ENCODE assay signal across 27 cellular contexts in genomic region chr10:86862373-86862772, GRCh38.
DNase-seq lines count a peak whose midpoint lies in the region; ATAC-seq and TF ChIP-seq lines count a peak whose summit lies in the region.
"Had no signal": no experiment of that assay in that cellular context is flagged by ENCODE, and none has a peak within 500 bp of the region (broad histone marks: within the 10 kb centered on the region; RNA-seq: fewer than 3 reads in every experiment).

No MANE protein-coding gene starts in this region.

- H3K36me3 ChIP-seq in cardiac muscle cell (no peaks in the 10 kb centered on the region), neural progenitor cell (no peaks in the 10 kb centered on the region), suprapubic skin (no peaks in the 10 kb centered on the region), MG63 (no peaks in the 10 kb centered on the region; the same call in 1 of the 2 replicates)
- H3K36me3 ChIP-seq: tibial nerve had no signal

- TF ChIP-seq EP300 in suprapubic skin (IDR thresholded peaks at IDR 0.05): no peak

- TF ChIP-seq CTCF in cardiac muscle cell (IDR thresholded peaks at IDR 0.05; ENCODE audit: low read depth, low read length): no peak
- no peak for TF ChIP-seq CTCF in glutamatergic neuron (IDR thresholded peaks at IDR 0.05; ENCODE audit: partially characterized antibody, unreplicated experiment)
- TF ChIP-seq CTCF in neural progenitor cell (IDR thresholded peaks at IDR 0.05): no peak
- no peak for TF ChIP-seq CTCF in suprapubic skin (IDR thresholded peaks at IDR 0.05)

- H3F3A ChIP-seq in neural progenitor cell (ENCODE audit: low read depth): peaks cover 30% of the 10 kb centered on the region

- H3K4me1 Mint-ChIP-seq in glutamatergic neuron (ENCODE audit: low read depth, unreplicated experiment) (peaks cover 31% of the 10 kb centered on the region), neural progenitor cell (peaks cover 42% of the 10 kb centered on the region)
- H3K4me1 Mint-ChIP-seq in stimulated activated naive CD8-positive, alpha-beta T cell treated with anti-CD3 and anti-CD28 coated beads, Interleukin-15, amount 100 ng/mL, for 72 hours: no peaks in the 10 kb centered on the region
- H3K4me1 Mint-ChIP-seq: activated naive CD4-positive, alpha-beta T cell treated with anti-CD3 and anti-CD28 coated beads, Interleukin-2, amount 50 U/mL, for 24 hours; B cell; memory B cell had no signal

- no peak overlapping the region for H2AFZ ChIP-seq in neural progenitor cell (replicated peaks)
- H2AFZ ChIP-seq: GM23248 had no signal

- H3K79me2 ChIP-seq in neural progenitor cell (ENCODE audit: low read depth): peaks cover under 1% of the 10 kb centered on the region

- no peak overlapping the region for H3K4me2 ChIP-seq in neural progenitor cell

- H3K27ac Mint-ChIP-seq in glutamatergic neuron (ENCODE audit: unreplicated experiment): peak overlapping the region; percentile 30
- H3K27ac Mint-ChIP-seq in neural progenitor cell: peak overlapping the region; percentile 46
- H3K27ac Mint-ChIP-seq in stimulated activated naive CD8-positive, alpha-beta T cell treated with anti-CD3 and anti-CD28 coated beads, Interleukin-15, amount 100 ng/mL, for 72 hours: no peak overlapping the region
- H3K27ac Mint-ChIP-seq: activated naive CD4-positive, alpha-beta T cell treated with anti-CD3 and anti-CD28 coated beads, Interleukin-2, amount 50 U/mL, for 24 hours; activated T-helper 1 cell treated with anti-CD3 and anti-CD28 coated beads, Interleukin-12 subunit alpha, Interleukin-12 subunit beta, Interleukin-2, Interleukin-4 antibody, amounts not matched to agents 30 ng/mL and 10 ng/mL and 1 ng/mL, durations not matched to agents 14 hours and 24 hours and 36 hours; B cell; memory B cell; stimulated activated memory B cell treated with anti-CD40 and anti-IgM and Interleukin-4, amounts not matched to agents 10 μg/mL and 1 μg/mL and 100 μg/mL, for 72 hours; T-helper 1 cell treated with Interleukin-12 subunit alpha and Interleukin-12 subunit beta and Interleukin-4 antibody, amounts not matched to agents 30 μg/mL and 1 μg/mL, for 36 hours had no signal

- peaks cover 3% of the 10 kb centered on the region for H3K9me3 Mint-ChIP-seq in glutamatergic neuron (ENCODE audit: unreplicated experiment)
- H3K9me3 Mint-ChIP-seq in neural progenitor cell: no peaks in the 10 kb centered on the region
- no peaks in the 10 kb centered on the region for H3K9me3 Mint-ChIP-seq in stimulated activated naive CD8-positive, alpha-beta T cell treated with anti-CD3 and anti-CD28 coated beads, Interleukin-15, amount 100 ng/mL, for 72 hours
- H3K9me3 Mint-ChIP-seq: activated naive CD4-positive, alpha-beta T cell treated with anti-CD3 and anti-CD28 coated beads, Interleukin-2, amount 50 U/mL, for 24 hours; activated T-helper 1 cell treated with anti-CD3 and anti-CD28 coated beads, Interleukin-12 subunit alpha, Interleukin-12 subunit beta, Interleukin-2, Interleukin-4 antibody, amounts not matched to agents 30 ng/mL and 10 ng/mL and 1 ng/mL, durations not matched to agents 14 hours and 24 hours and 36 hours; central memory CD8-positive, alpha-beta T cell; memory B cell; stimulated activated memory B cell treated with anti-CD40 and anti-IgM and Interleukin-4, amounts not matched to agents 10 μg/mL and 1 μg/mL and 100 μg/mL, for 72 hours; T-helper 1 cell treated with Interleukin-12 subunit alpha and Interleukin-12 subunit beta and Interleukin-4 antibody, amounts not matched to agents 30 μg/mL and 1 μg/mL, for 36 hours had no signal

- peak overlapping the region; percentile 5 for H3K4me3 Mint-ChIP-seq in glutamatergic neuron (ENCODE audit: unreplicated experiment)
- H3K4me3 Mint-ChIP-seq in neural progenitor cell: no peak overlapping the region
- H3K4me3 Mint-ChIP-seq in stimulated activated naive CD8-positive, alpha-beta T cell treated with anti-CD3 and anti-CD28 coated beads, Interleukin-15, amount 100 ng/mL, for 72 hours: no peak overlapping the region
- H3K4me3 Mint-ChIP-seq: activated naive CD4-positive, alpha-beta T cell treated with anti-CD3 and anti-CD28 coated beads, Interleukin-2, amount 50 U/mL, for 24 hours; activated T-helper 1 cell treated with anti-CD3 and anti-CD28 coated beads, Interleukin-12 subunit alpha, Interleukin-12 subunit beta, Interleukin-2, Interleukin-4 antibody, amounts not matched to agents 30 ng/mL and 10 ng/mL and 1 ng/mL, durations not matched to agents 14 hours and 24 hours and 36 hours; B cell; central memory CD8-positive, alpha-beta T cell; memory B cell; stimulated activated memory B cell treated with anti-CD40 and anti-IgM and Interleukin-4, amounts not matched to agents 10 μg/mL and 1 μg/mL and 100 μg/mL, for 72 hours; T-helper 1 cell treated with Interleukin-12 subunit alpha and Interleukin-12 subunit beta and Interleukin-4 antibody, amounts not matched to agents 30 μg/mL and 1 μg/mL, for 36 hours had no signal

- 81% methylated on average over 3 of the region's 3 CpGs for WGBS in suprapubic skin

- no peak for ATAC-seq in left cardiac atrium
- ATAC-seq in stimulated activated naive CD8-positive, alpha-beta T cell treated with anti-CD3 and anti-CD28 coated beads, Interleukin-15, amount 100 ng/mL, for 72 hours: no peak
- ATAC-seq: stimulated activated memory B cell treated with anti-CD40 and anti-IgM and Interleukin-4, amounts not matched to agents 10 μg/mL and 1 μg/mL and 100 μg/mL, for 72 hours had no signal

- intact Hi-C loops in left cardiac atrium (cut with DNase I): no loop called here

- H3K27me3 Mint-ChIP-seq in glutamatergic neuron (ENCODE audit: unreplicated experiment) (peaks cover 1% of the 10 kb centered on the region), neural progenitor cell (ENCODE audit: insufficient read depth, low read depth) (no peaks in the 10 kb centered on the region)
- H3K27me3 Mint-ChIP-seq in stimulated activated naive CD8-positive, alpha-beta T cell treated with anti-CD3 and anti-CD28 coated beads, Interleukin-15, amount 100 ng/mL, for 72 hours: no peaks in the 10 kb centered on the region
- H3K27me3 Mint-ChIP-seq: activated naive CD4-positive, alpha-beta T cell treated with anti-CD3 and anti-CD28 coated beads, Interleukin-2, amount 50 U/mL, for 24 hours; B cell; central memory CD8-positive, alpha-beta T cell; memory B cell; stimulated activated memory B cell treated with anti-CD40 and anti-IgM and Interleukin-4, amounts not matched to agents 10 μg/mL and 1 μg/mL and 100 μg/mL, for 72 hours had no signal

- H3K27me3 ChIP-seq in cardiac muscle cell (no peaks in the 10 kb centered on the region), neural progenitor cell (no peaks in the 10 kb centered on the region), suprapubic skin (no peaks in the 10 kb centered on the region), MG63 (no peaks in the 10 kb centered on the region)
- H3K27me3 ChIP-seq: tibial nerve had no signal

- H3K9ac ChIP-seq in neural progenitor cell: no peak overlapping the region
- H3K9ac ChIP-seq: GM23248 had no signal

- TF ChIP-seq POLR2A in suprapubic skin (IDR thresholded peaks at IDR 0.05): no peak

- H3K4me1 ChIP-seq in cardiac muscle cell (ENCODE audit: low read depth): peaks cover 45% of the 10 kb centered on the region
- peaks cover 25% of the 10 kb centered on the region for H3K4me1 ChIP-seq in neural progenitor cell
- H3K4me1 ChIP-seq in suprapubic skin: peaks cover 13% of the 10 kb centered on the region

- peaks cover 62% of the 10 kb centered on the region for H4K20me1 ChIP-seq in neural progenitor cell (ENCODE audit: low read depth)

- H3K4me3 ChIP-seq in cardiac muscle cell (no peak overlapping the region), neural progenitor cell (no peak overlapping the region), suprapubic skin (no peak overlapping the region), MG63 (no peak overlapping the region)
- H3K4me3 ChIP-seq: GM23248, tibial nerve had no signal

- H3K36me3 Mint-ChIP-seq in glutamatergic neuron (ENCODE audit: unreplicated experiment): no peaks in the 10 kb centered on the region
- peaks cover 22% of the 10 kb centered on the region for H3K36me3 Mint-ChIP-seq in neural progenitor cell

- H3K9me3 ChIP-seq in cardiac muscle cell (ENCODE audit: low read depth): no peaks in the 10 kb centered on the region
- H3K9me3 ChIP-seq in neural progenitor cell (ENCODE audit: low read depth): no peaks in the 10 kb centered on the region
- H3K9me3 ChIP-seq in suprapubic skin: no peaks in the 10 kb centered on the region
- no peaks in the 10 kb centered on the region for H3K9me3 ChIP-seq in MG63
- H3K9me3 ChIP-seq: tibial nerve had no signal

- H3K27ac ChIP-seq in cardiac muscle cell (peak overlapping the region; percentile 93), neural progenitor cell (no peak overlapping the region), suprapubic skin (no peak overlapping the region)
- H3K27ac ChIP-seq: GM23248, HL-60, tibial nerve had no signal

- DNase-seq in cardiac muscle cell (ENCODE audit: low read depth in 1 of 2, low spot score in 1 of 2): no peak
- no peak for DNase-seq in left cardiac atrium
- no peak for DNase-seq in glutamatergic neuron
- peak; percentile 3 for DNase-seq in neural progenitor cell (ENCODE audit: low spot score)
- no peak for DNase-seq in suprapubic skin (ENCODE audit: low spot score in 2 of 2)
- no peak for DNase-seq in MG63
- no peak for DNase-seq in stimulated activated naive CD8-positive, alpha-beta T cell treated with anti-CD3 and anti-CD28 coated beads, Interleukin-15, amount 100 ng/mL, for 72 hours
- no peak for DNase-seq in 8988T
- DNase-seq: activated CD4-positive, alpha-beta T cell treated with anti-CD3 and anti-CD28 coated beads, Interleukin-2, amount 50 U/mL, for 1 hour; DMS79; GF-D8; GM23248; IMR-90; NCI-H1105; NCI-H2029; NCI-H69; RPMI8226; stimulated activated CD4-positive, alpha-beta T cell treated with anti-CD3 and anti-CD28 coated beads, Interleukin-4, amount 100 ng/mL, for 1 hour had no signal

Comparison
In these comparisons a context has a peak if more than half of its experiments do, and no peak if none do; other contexts are left out.
1. H3K27ac Mint-ChIP-seq: peak in glutamatergic neuron (single experiment) and neural progenitor cell (single experiment); none in stimulated activated naive CD8-positive, alpha-beta T cell treated with anti-CD3 and anti-CD28 coated beads, Interleukin-15, amount 100 ng/mL, for 72 hours (0 of 2).